In the genomic region with DNA sequence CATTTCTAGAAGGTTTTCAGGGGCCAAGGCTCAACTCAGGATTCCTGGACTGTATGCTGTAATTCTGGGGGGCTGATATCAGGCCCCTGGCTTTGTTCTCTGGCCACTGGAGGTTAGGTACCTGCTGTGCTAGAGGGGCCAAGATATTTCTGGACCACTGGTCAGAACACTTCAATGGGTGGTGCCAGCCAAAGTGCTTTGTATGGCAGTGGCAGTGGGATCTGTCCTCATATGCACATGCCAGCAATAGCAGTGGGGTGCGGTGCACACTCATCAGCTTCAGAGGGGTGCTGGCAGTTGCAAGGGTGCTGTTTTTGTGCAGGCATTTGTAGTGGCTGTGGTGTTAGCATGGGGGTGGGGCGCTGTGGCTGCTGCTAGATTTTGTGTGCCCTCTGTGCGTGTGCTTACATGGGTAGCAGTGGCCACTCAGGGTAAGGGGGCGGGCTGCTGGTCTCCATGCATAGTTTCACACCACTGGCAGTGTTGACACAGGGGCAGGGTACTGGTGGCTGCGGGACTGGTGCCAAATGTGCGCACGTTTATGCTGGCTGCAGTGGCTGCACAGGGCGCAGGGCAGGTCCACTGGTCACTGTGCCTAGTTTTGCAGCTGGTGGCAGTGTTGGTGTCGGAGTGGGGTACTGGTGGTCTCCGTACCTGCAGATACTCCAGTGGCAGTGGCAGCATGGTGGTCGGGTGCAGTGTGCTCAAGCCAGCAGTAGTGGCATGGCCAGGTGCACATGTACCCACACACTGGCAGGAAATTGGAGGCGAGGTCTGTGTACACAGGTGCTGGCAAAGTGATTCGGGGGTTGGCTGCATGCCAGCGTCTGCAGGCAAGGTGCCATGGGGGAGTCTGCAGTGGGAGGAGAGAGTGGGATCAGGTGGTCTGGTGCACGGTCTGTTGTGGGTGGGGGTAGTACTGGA, we compare ENCODE assay signal across 15 cellular contexts. TPM values are rescaled to one million over a fixed set of nuclear protein-coding genes. Genes with fewer than 3 reads are reported as not detected.
A peak's percentile ranks its signal among the peaks of the same experiment; 100 is the strongest.
DNase-seq lines count a peak whose midpoint lies in the region; ATAC-seq and TF ChIP-seq lines count a peak whose summit lies in the region.
"Had no signal": no experiment of that assay in that cellular context is flagged by ENCODE, and none has a peak within 500 bp of the region (broad histone marks: within the 10 kb centered on the region; RNA-seq: fewer than 3 reads in every experiment).

No MANE protein-coding gene starts in this region.

- DNase-seq in GM23338 (ENCODE audit: low spot score) (no peak), NCI-H2029 (lab: John Stamatoyannopoulos, UW) (peak; percentile 69), RPMI8226 (peak; percentile 93), osteoblast (ENCODE audit: insufficient read length, low spot score, missing footprints) (peak; percentile 31), mesothelial cell of epicardium (ENCODE audit: low spot score in 2 of 2, unreplicated experiment in 2 of 2) (no peak), glomerular visceral epithelial cell (ENCODE audit: extremely low spot score) (no peak)
- no peak for DNase-seq in CD8-positive, alpha-beta T cell
- DNase-seq: activated CD4-positive, alpha-beta T cell treated with anti-CD3 and anti-CD28 coated beads for 4 hours; activated T-cell treated with anti-CD3 and anti-CD28 coated beads, Interleukin-2, amount 50 U/mL, for 4 hours; aorta; gastrocnemius medialis had no signal

- CTCF ChIA-PET in CD8-positive, alpha-beta T cell (lab: Charles Lee) = no interaction called here

- peaks cover 91% of the 10 kb centered on the region for H3K36me3 Mint-ChIP-seq in GM23338 (ENCODE audit: low read depth)
- H3K36me3 Mint-ChIP-seq in CD8-positive, alpha-beta T cell = peaks cover 88% of the 10 kb centered on the region
- peaks cover 65% of the 10 kb centered on the region for H3K36me3 Mint-ChIP-seq in mesothelial cell of epicardium

- H4K20me1 ChIP-seq in GM23338 (replicated peaks; ENCODE audit: insufficient read depth) = peaks cover 20% of the 10 kb centered on the region
- H4K20me1 ChIP-seq in osteoblast (ENCODE audit: insufficient read depth, low read length) = peaks cover 3% of the 10 kb centered on the region

- H3K36me3 ChIP-seq in GM23338 (ENCODE audit: insufficient read depth) = peaks cover 47% of the 10 kb centered on the region
- peaks cover 13% of the 10 kb centered on the region for H3K36me3 ChIP-seq in osteoblast (ENCODE audit: insufficient read depth, low read length)
- H3K36me3 ChIP-seq in CD8-positive, alpha-beta T cell (ENCODE audit: insufficient read depth, low read length) = peaks cover 19% of the 10 kb centered on the region

- H3K4me2 ChIP-seq in GM23338 = no peak overlapping the region
- no peak overlapping the region for H3K4me2 ChIP-seq in osteoblast (ENCODE audit: insufficient read depth, low read length)

- H3K27me3 ChIP-seq in GM23338 (ENCODE audit: insufficient read depth) (no peaks in the 10 kb centered on the region), osteoblast (ENCODE audit: insufficient read depth, low read length) (no peaks in the 10 kb centered on the region)
- H3K27me3 ChIP-seq in CD8-positive, alpha-beta T cell (ENCODE audit: insufficient read depth, low read length) = no peaks in the 10 kb centered on the region
- H3K27me3 ChIP-seq: gastrocnemius medialis had no signal

- H3K79me2 ChIP-seq in GM23338 (replicated peaks; ENCODE audit: insufficient read depth) (peaks cover 16% of the 10 kb centered on the region; the same call in 1 of the 2 replicates), osteoblast (ENCODE audit: insufficient read depth, low read length) (no peaks in the 10 kb centered on the region)

- H3K27ac ChIP-seq in GM23338 (ENCODE audit: low read depth) = no peak overlapping the region
- no peak overlapping the region for H3K27ac ChIP-seq in osteoblast (ENCODE audit: low read depth, low read length)
- H3K27ac ChIP-seq in CD8-positive, alpha-beta T cell (ENCODE audit: low read depth, low read length) = no peak overlapping the region
- H3K27ac ChIP-seq: gastrocnemius medialis, HL-60 had no signal

- TF ChIP-seq CTCF in GM23338 (conservative IDR thresholded peaks at IDR 0.05; ENCODE audit: low read depth in 2 of 2) = no peak
- TF ChIP-seq CTCF in osteoblast (IDR thresholded peaks at IDR 0.05; ENCODE audit: extremely low read depth, low read depth, low read length) = no peak
- no peak for TF ChIP-seq CTCF in CD8-positive, alpha-beta T cell (IDR thresholded peaks at IDR 0.05)
- no peak for TF ChIP-seq CTCF in mesothelial cell of epicardium (IDR thresholded peaks at IDR 0.05; ENCODE audit: unreplicated experiment)

- H3K4me3 ChIP-seq in GM23338 = no peak overlapping the region
- no peak overlapping the region for H3K4me3 ChIP-seq in osteoblast (ENCODE audit: insufficient read depth, low read length)
- H3K4me3 ChIP-seq in CD8-positive, alpha-beta T cell (ENCODE audit: low read depth, low read length) = no peak overlapping the region
- H3K4me3 ChIP-seq: gastrocnemius medialis had no signal

- ATAC-seq in GM23338 (no peak), HG03025 (IDR thresholded peaks at IDR 0.05; ENCODE audit: low FRiP score, unreplicated experiment) (no peak)
- no peak for ATAC-seq in CD8-positive, alpha-beta T cell
- ATAC-seq: activated T-cell treated with anti-CD3 and anti-CD28 coated beads, Interleukin-2, amount 50 U/mL, for 4 hours; gastrocnemius medialis; T-cell had no signal

- POLR2A ChIA-PET in CD8-positive, alpha-beta T cell (lab: Charles Lee) = no interaction called here

- no peak overlapping the region for H2AFZ ChIP-seq in GM23338
- H2AFZ ChIP-seq in osteoblast (ENCODE audit: low read length) = no peak overlapping the region

- H3K27ac Mint-ChIP-seq in GM23338 = peak overlapping the region; percentile 73
- no peak overlapping the region for H3K27ac Mint-ChIP-seq in CD8-positive, alpha-beta T cell
- no peak overlapping the region for H3K27ac Mint-ChIP-seq in mesothelial cell of epicardium
- H3K27ac Mint-ChIP-seq: T-cell had no signal

- H3K9me2 ChIP-seq in GM23338 (ENCODE audit: insufficient read depth) = no peaks in the 10 kb centered on the region

- H3K27me3 Mint-ChIP-seq in GM23338 (ENCODE audit: insufficient read depth, low read depth, poor library complexity) (peaks cover 3% of the 10 kb centered on the region), mesothelial cell of epicardium (ENCODE audit: low read depth) (no peaks in the 10 kb centered on the region)
- no peaks in the 10 kb centered on the region for H3K27me3 Mint-ChIP-seq in CD8-positive, alpha-beta T cell (ENCODE audit: low read depth)
- H3K27me3 Mint-ChIP-seq: T-cell had no signal

- H3F3A ChIP-seq in GM23338 (replicated peaks; ENCODE audit: low read depth) = no peaks in the 10 kb centered on the region

- H3K9me3 ChIP-seq in osteoblast (ENCODE audit: low read depth, low read length) = no peaks in the 10 kb centered on the region
- H3K9me3 ChIP-seq in CD8-positive, alpha-beta T cell (ENCODE audit: low read length) = no peaks in the 10 kb centered on the region
- H3K9me3 ChIP-seq: gastrocnemius medialis had no signal

- no peaks in the 10 kb centered on the region for H3K4me1 ChIP-seq in GM23338 (ENCODE audit: insufficient read depth)
- H3K4me1 ChIP-seq in osteoblast (ENCODE audit: insufficient read depth, low read length) = no peaks in the 10 kb centered on the region
- peaks cover 5% of the 10 kb centered on the region for H3K4me1 ChIP-seq in CD8-positive, alpha-beta T cell (ENCODE audit: insufficient read depth, low read length)
- H3K4me1 ChIP-seq: gastrocnemius medialis had no signal

- H3K4me3 Mint-ChIP-seq in GM23338 (no peak overlapping the region), mesothelial cell of epicardium (no peak overlapping the region)
- H3K4me3 Mint-ChIP-seq in CD8-positive, alpha-beta T cell = no peak overlapping the region
- H3K4me3 Mint-ChIP-seq: activated T-cell treated with anti-CD3 and anti-CD28 coated beads, Interleukin-2, amount 50 U/mL, for 4 hours; nephron; T-cell had no signal

- intact Hi-C loops in CD8-positive, alpha-beta T cell (cut with DNase I, micrococcal nuclease) = no loop called here

- no peaks in the 10 kb centered on the region for H3K4me1 Mint-ChIP-seq in GM23338
- H3K4me1 Mint-ChIP-seq in CD8-positive, alpha-beta T cell (ENCODE audit: low read depth) = peaks cover 21% of the 10 kb centered on the region
- H3K4me1 Mint-ChIP-seq in mesothelial cell of epicardium = peaks cover 2% of the 10 kb centered on the region

- no peaks in the 10 kb centered on the region for H3K9me3 Mint-ChIP-seq in GM23338
- no peaks in the 10 kb centered on the region for H3K9me3 Mint-ChIP-seq in CD8-positive, alpha-beta T cell
- H3K9me3 Mint-ChIP-seq in mesothelial cell of epicardium = no peaks in the 10 kb centered on the region
- H3K9me3 Mint-ChIP-seq: nephron had no signal

TF ChIP-seq in GM23338, 12 proteins besides CTCF, POLR2A, EP300 and RAD21 (continues in another document):
- no peak for TF ChIP-seq ZNF114 (CRISPR knock-in tag; IDR thresholded peaks at IDR 0.05)
- no peak for TF ChIP-seq EZH2phosphoT487 (IDR thresholded peaks at IDR 0.05; ENCODE audit: unreplicated experiment)
- no peak for TF ChIP-seq NANOG (IDR thresholded peaks at IDR 0.05; ENCODE audit: borderline replicate concordance)
- TF ChIP-seq CREB1 (CRISPR knock-in tag; IDR thresholded peaks at IDR 0.05; ENCODE audit: low read depth) = no peak
- TF ChIP-seq, protein P1, sequence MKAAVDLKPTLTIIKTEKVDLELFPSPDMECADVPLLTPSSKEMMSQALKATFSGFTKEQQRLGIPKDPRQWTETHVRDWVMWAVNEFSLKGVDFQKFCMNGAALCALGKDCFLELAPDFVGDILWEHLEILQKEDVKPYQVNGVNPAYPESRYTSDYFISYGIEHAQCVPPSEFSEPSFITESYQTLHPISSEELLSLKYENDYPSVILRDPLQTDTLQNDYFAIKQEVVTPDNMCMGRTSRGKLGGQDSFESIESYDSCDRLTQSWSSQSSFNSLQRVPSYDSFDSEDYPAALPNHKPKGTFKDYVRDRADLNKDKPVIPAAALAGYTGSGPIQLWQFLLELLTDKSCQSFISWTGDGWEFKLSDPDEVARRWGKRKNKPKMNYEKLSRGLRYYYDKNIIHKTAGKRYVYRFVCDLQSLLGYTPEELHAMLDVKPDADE (IDR thresholded peaks at IDR 0.05) = no peak

RNA-seq across cellular contexts. Expression of gene NOPCHAP1, which starts 12.6 kb away (rescaled TPM):
- 14.2 and 14.7 TPM in 2 replicates for total RNA-seq in GM23338 (2014; rRNA removed; shearing (Covaris generic))
- polyA plus RNA-seq in GM23338 (2016; fragmentation: Nextera tagmentation; extraction: Ambion mirVana) = 221 and 227 TPM in 2 replicates
- total RNA-seq in osteoblast (4.3 and 4.4 TPM in 2 replicates), mesothelial cell of epicardium (17.1 to 22.8 TPM (median 18.6 TPM) in 3 replicates)
- 10 to 100 TPM; 13.2 to 16.5 TPM for total RNA-seq in CD8-positive, alpha-beta T cell

RNA-seq across cellular contexts. Expression of gene SLC41A2, which starts 40.6 kb away (rescaled TPM):
- 2.3 and 6.8 TPM in 2 replicates for total RNA-seq in GM23338 (2014; rRNA removed; shearing (Covaris generic))
- 0.59 and 1.5 TPM in 2 replicates for polyA plus RNA-seq in GM23338 (2016; fragmentation: Nextera tagmentation; extraction: Ambion mirVana)
- 36.5 and 36.6 TPM in 2 replicates for total RNA-seq in osteoblast
- total RNA-seq in CD8-positive, alpha-beta T cell = 1 to 10 TPM; 3.4 to 4.2 TPM
- 5.9 to 10.1 TPM (median 6.9 TPM) in 3 replicates for total RNA-seq in mesothelial cell of epicardium

Comparison
In these comparisons a context has a peak if more than half of its experiments do, and no peak if none do; other contexts are left out.
1. DNase-seq: peak in NCI-H2029 (single experiment), RPMI8226 (single experiment) and osteoblast (single experiment); none in GM23338 (single experiment), CD8-positive, alpha-beta T cell (0 of 7), mesothelial cell of epicardium (0 of 2) and glomerular visceral epithelial cell (single experiment).